8 cellular contexts compared by ENCODE assay signal in the genomic region with DNA sequence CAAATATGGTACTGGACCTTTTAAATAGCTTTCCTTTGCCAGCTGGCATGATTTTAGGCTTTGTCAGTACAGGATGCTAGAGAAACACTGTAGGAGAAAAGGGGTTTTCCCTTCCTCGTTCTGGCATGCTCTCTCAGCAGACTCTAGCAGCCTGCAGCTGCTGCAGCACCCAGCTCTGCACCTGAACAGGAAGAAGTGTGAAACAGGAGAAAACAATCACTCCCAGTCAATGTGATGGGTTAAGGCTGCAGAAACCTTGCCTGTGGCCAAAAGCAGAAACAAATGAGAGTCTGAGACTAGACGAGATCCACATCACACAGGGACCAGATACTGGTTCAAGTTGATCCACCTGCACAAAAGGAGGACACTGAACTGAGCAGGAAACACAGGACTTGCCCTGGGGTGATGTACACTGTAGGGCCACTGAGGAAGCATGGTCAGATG. TPM values are rescaled to one million over a fixed set of nuclear protein-coding genes. Genes with fewer than 3 reads are reported as not detected.
DNase-seq lines count a peak whose midpoint lies in the region; ATAC-seq and TF ChIP-seq lines count a peak whose summit lies in the region.

No MANE protein-coding gene starts in this region.

- ATAC-seq in GM21381 (IDR thresholded peaks at IDR 0.05; ENCODE audit: unreplicated experiment), result peak; percentile 93

- in situ Hi-C loops in transverse colon (cut with MboI; ENCODE audit: low pct_ligation_motif_present in 1 of 4, low pct_unique_long_range_greater_than_20kb in 1 of 4, low sequenced_read_pairs in 3 of 4), result loop anchor here in 2 of 4 donors (10.0 kb wide), 1 partner anchor 182 kb away; a partner anchor contains a TSS

- 0 to 3% methylated on average over 1 to 2 of the region's 2 CpGs for WGBS in transverse colon (ENCODE audit: low coverage in 1 of 2), 2 donors
- 6% methylated on average over 2 of the region's 2 CpGs for WGBS in suprapubic skin

- H3K27me3 Mint-ChIP-seq in IgD-negative memory B cell, result peaks cover 2% of the 10 kb centered on the region
- H3K27me3 Mint-ChIP-seq in activated CD4-positive, alpha-beta memory T cell treated with anti-CD3 and anti-CD28 coated beads, Interleukin-2, amount 10 ng/mL, durations not matched to agents 7 days and 5 days, result peaks cover 11% of the 10 kb centered on the region

- TF ChIP-seq EP300 in transverse colon (IDR thresholded peaks at IDR 0.05; ENCODE audit: low read depth), result no peak
- TF ChIP-seq EP300 in suprapubic skin (IDR thresholded peaks at IDR 0.05), result no peak

- H3K27ac ChIP-seq in transverse colon (no peak overlapping the region), suprapubic skin (no peak overlapping the region)

- H3K4me3 Mint-ChIP-seq in IgD-negative memory B cell, result peak overlapping the region in 2 of 4 donors; percentile 73 to 86
- no peak overlapping the region for H3K4me3 Mint-ChIP-seq in activated CD4-positive, alpha-beta memory T cell treated with anti-CD3 and anti-CD28 coated beads, Interleukin-2, amount 10 ng/mL, durations not matched to agents 7 days and 5 days

- H3K9me3 Mint-ChIP-seq in IgD-negative memory B cell, result no peaks in the 10 kb centered on the region
- H3K9me3 Mint-ChIP-seq in activated CD4-positive, alpha-beta memory T cell treated with anti-CD3 and anti-CD28 coated beads, Interleukin-2, amount 10 ng/mL, durations not matched to agents 7 days and 5 days, result no peaks in the 10 kb centered on the region

- peak overlapping the region in 2 of 3 donors; percentile 1 to 4 for H3K27ac Mint-ChIP-seq in IgD-negative memory B cell
- no peak overlapping the region for H3K27ac Mint-ChIP-seq in activated CD4-positive, alpha-beta memory T cell treated with anti-CD3 and anti-CD28 coated beads, Interleukin-2, amount 10 ng/mL, durations not matched to agents 7 days and 5 days

- no peaks in the 10 kb centered on the region for H3K4me1 ChIP-seq in transverse colon
- H3K4me1 ChIP-seq in suprapubic skin, result no peaks in the 10 kb centered on the region

- TF ChIP-seq CTCF in transverse colon (IDR thresholded peaks at IDR 0.05), result no peak
- TF ChIP-seq CTCF in suprapubic skin (IDR thresholded peaks at IDR 0.05), result no peak

- H3K36me3 Mint-ChIP-seq in IgD-negative memory B cell, result no peaks in the 10 kb centered on the region
- no peaks in the 10 kb centered on the region for H3K36me3 Mint-ChIP-seq in activated CD4-positive, alpha-beta memory T cell treated with anti-CD3 and anti-CD28 coated beads, Interleukin-2, amount 10 ng/mL, durations not matched to agents 7 days and 5 days (ENCODE audit: low read depth)

- no peaks in the 10 kb centered on the region for H3K36me3 ChIP-seq in transverse colon
- H3K36me3 ChIP-seq in suprapubic skin, result no peaks in the 10 kb centered on the region

- H3K4me1 Mint-ChIP-seq in IgD-negative memory B cell, result peaks cover 20 to 34% (median 24%) of the 10 kb centered on the region in 3 donors
- peaks cover 19% of the 10 kb centered on the region for H3K4me1 Mint-ChIP-seq in activated CD4-positive, alpha-beta memory T cell treated with anti-CD3 and anti-CD28 coated beads, Interleukin-2, amount 10 ng/mL, durations not matched to agents 7 days and 5 days

- peak; percentile 11 for DNase-seq in EH (ENCODE audit: low read depth)
- peak; percentile 48 for DNase-seq in activated CD4-positive, alpha-beta memory T cell treated with anti-CD3 and anti-CD28 coated beads, Interleukin-2, amount 10 ng/mL, durations not matched to agents 7 days and 5 days
- peak; percentile 33 for DNase-seq in glomerular visceral epithelial cell (ENCODE audit: extremely low spot score)
- DNase-seq in transverse colon, result peak; percentile 26
- DNase-seq in suprapubic skin (ENCODE audit: low spot score in 2 of 2), result no peak
- no peak for DNase-seq in NOMO-1 treated with dmso at 0.1 percent for 144 hours (lab: John Stamatoyannopoulos, UW; ENCODE audit: unreplicated experiment)

- CTCF ChIA-PET in activated CD4-positive, alpha-beta memory T cell treated with anti-CD3 and anti-CD28 coated beads, Interleukin-2, amount 10 ng/mL, durations not matched to agents 7 days and 5 days (lab: Charles Lee), result interaction anchor here (1.0 to 1.9 kb wide), 2 partner anchors 183 to 363 kb away, joined by 3 to 6 read pairs; no protein-coding TSS in a partner anchor

- H3K9me3 ChIP-seq in transverse colon (no peaks in the 10 kb centered on the region), suprapubic skin (no peaks in the 10 kb centered on the region)

- TF ChIP-seq POLR2A in transverse colon (IDR thresholded peaks at IDR 0.05) (no peak), suprapubic skin (IDR thresholded peaks at IDR 0.05) (no peak)

- H3K27me3 ChIP-seq in transverse colon (peaks cover 5% of the 10 kb centered on the region), suprapubic skin (peaks cover 3% of the 10 kb centered on the region)

- POLR2A ChIA-PET in activated CD4-positive, alpha-beta memory T cell treated with anti-CD3 and anti-CD28 coated beads, Interleukin-2, amount 10 ng/mL, durations not matched to agents 7 days and 5 days (lab: Charles Lee), result interaction anchor here (1.1 kb wide), 2 partner anchors 101 to 190 kb away, joined by 3 read pairs; no protein-coding TSS in a partner anchor

- H3K4me3 ChIP-seq in transverse colon (no peak overlapping the region), suprapubic skin (no peak overlapping the region)

- intact Hi-C loops in transverse colon (cut with DNase I; ENCODE audit: low total_unique reads), result no loop called here

RNA-seq across cellular contexts. Expression of a gene that starts 21.2 kb away (rescaled TPM):
- 1.5 TPM for polyA plus RNA-seq in IgD-negative memory B cell
- under 1 TPM; 0.28 to 0.38 TPM for total RNA-seq in activated CD4-positive, alpha-beta memory T cell treated with anti-CD3 and anti-CD28 coated beads, Interleukin-2, amount 10 ng/mL, durations not matched to agents 7 days and 5 days
- total RNA-seq in transverse colon, result 1 to 10 TPM in 3 of 4 donors, not detected in 1; 2.3 to 9.0 (median 6.7) TPM
- 10 to 100 TPM in 1 of 4 donors, 1 to 10 TPM in 2, under 1 TPM in 1; 0.93 to 22.9 (median 2.9) TPM for total RNA-seq in suprapubic skin

RNA-seq across cellular contexts. Expression of a gene that starts 42.7 kb away (rescaled TPM):
- polyA plus RNA-seq in IgD-negative memory B cell, result 48.1 TPM
- total RNA-seq in activated CD4-positive, alpha-beta memory T cell treated with anti-CD3 and anti-CD28 coated beads, Interleukin-2, amount 10 ng/mL, durations not matched to agents 7 days and 5 days, result 10 to 100 TPM; 26.3 to 28.4 TPM
- total RNA-seq in transverse colon (10 to 100 TPM; 10.7 to 46.0 (median 21.8) TPM), suprapubic skin (10 to 100 TPM; 22.8 to 34.7 (median 33.4) TPM)

RNA-seq across cellular contexts. Expression of a gene that starts 42.9 kb away (rescaled TPM):
- 390 TPM for polyA plus RNA-seq in IgD-negative memory B cell
- 100 to 1,000 TPM; 272 to 286 TPM for total RNA-seq in activated CD4-positive, alpha-beta memory T cell treated with anti-CD3 and anti-CD28 coated beads, Interleukin-2, amount 10 ng/mL, durations not matched to agents 7 days and 5 days
- 100 to 1,000 TPM in 2 of 4 donors, 10 to 100 TPM in 2; 60.3 to 334 (median 211) TPM for total RNA-seq in transverse colon
- 100 to 1,000 TPM in 3 of 4 donors, 10 to 100 TPM in 1; 79.6 to 154 (median 140) TPM for total RNA-seq in suprapubic skin

Comparison
In these comparisons a context has a peak if more than half of its experiments do, and no peak if none do; other contexts are left out.
1. DNase-seq: peak in EH (single experiment), activated CD4-positive, alpha-beta memory T cell treated with anti-CD3 and anti-CD28 coated beads, Interleukin-2, amount 10 ng/mL, durations not matched to agents 7 days and 5 days (single experiment), glomerular visceral epithelial cell (single experiment) and transverse colon (single experiment); none in suprapubic skin (0 of 2) and NOMO-1 treated with dmso at 0.1 percent for 144 hours (single experiment).